In the genomic region with DNA sequence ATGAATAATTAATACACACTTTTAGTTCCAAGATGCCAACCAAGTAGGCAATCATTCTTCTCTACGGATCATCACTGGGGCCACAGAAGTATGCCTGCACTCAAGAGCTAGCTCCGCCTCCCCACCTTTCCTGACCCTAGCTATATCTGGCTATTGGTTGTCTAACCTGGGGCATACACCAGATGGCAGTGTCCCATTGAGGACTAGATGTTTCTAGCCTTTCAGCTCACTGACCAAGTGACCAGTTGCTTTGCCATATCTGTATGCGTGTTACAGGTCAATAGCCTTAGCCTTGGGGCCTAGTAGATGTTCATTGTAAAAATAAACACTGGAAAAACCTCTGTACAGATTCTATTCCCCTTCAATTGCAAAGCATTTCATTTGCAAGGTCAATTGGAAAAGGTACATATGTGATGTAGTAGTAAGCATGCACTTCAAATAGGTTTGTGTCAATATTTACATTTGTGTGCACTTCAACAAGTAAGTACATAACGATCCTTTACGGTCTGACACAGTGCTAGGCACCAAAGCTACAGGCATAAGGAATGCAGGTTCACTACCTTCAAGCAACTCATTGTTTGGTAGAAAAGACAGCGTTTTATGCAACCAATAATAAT, we compare ENCODE assay signal across 9 cellular contexts.
A peak's percentile ranks its signal among the peaks of the same experiment; 100 is the strongest.
DNase-seq lines count a peak whose midpoint lies in the region; ATAC-seq and TF ChIP-seq lines count a peak whose summit lies in the region.
"Had no signal": no experiment of that assay in that cellular context is flagged by ENCODE, and none has a peak within 500 bp of the region (broad histone marks: within the 10 kb centered on the region; RNA-seq: fewer than 3 reads in every experiment).

No MANE protein-coding gene starts in this region.

- H3K27me3 Mint-ChIP-seq in endothelial cell (ENCODE audit: unreplicated experiment) (no peaks in the 10 kb centered on the region), neural progenitor cell (ENCODE audit: insufficient read depth, low read depth) (peaks cover 2% of the 10 kb centered on the region)
- H3K27me3 Mint-ChIP-seq in CD8-positive, alpha-beta T cell (ENCODE audit: low read depth): no peaks in the 10 kb centered on the region
- no peaks in the 10 kb centered on the region for H3K27me3 Mint-ChIP-seq in activated CD4-positive, alpha-beta memory T cell treated with anti-CD3 and anti-CD28 coated beads, Interleukin-2, amount 10 ng/mL, durations not matched to agents 7 days and 5 days

- H3K36me3 ChIP-seq in neural progenitor cell: no peaks in the 10 kb centered on the region
- no peaks in the 10 kb centered on the region for H3K36me3 ChIP-seq in CD8-positive, alpha-beta T cell (ENCODE audit: insufficient read depth, low read length)

- H3K27ac Mint-ChIP-seq in endothelial cell (ENCODE audit: unreplicated experiment) (no peak overlapping the region), neural progenitor cell (no peak overlapping the region)
- H3K27ac Mint-ChIP-seq in CD8-positive, alpha-beta T cell: no peak overlapping the region
- H3K27ac Mint-ChIP-seq in activated CD4-positive, alpha-beta memory T cell treated with anti-CD3 and anti-CD28 coated beads, Interleukin-2, amount 10 ng/mL, durations not matched to agents 7 days and 5 days: no peak overlapping the region

- TF ChIP-seq CTCF in GM12873 (IDR thresholded peaks at IDR 0.05; ENCODE audit: insufficient read depth, low read depth, low read length, missing control alignments) (peak; percentile 12), endothelial cell (IDR thresholded peaks at IDR 0.05; ENCODE audit: unreplicated experiment) (peak; percentile 58), neural progenitor cell (IDR thresholded peaks at IDR 0.05) (peak; percentile 78)
- no peak for TF ChIP-seq CTCF in CD8-positive, alpha-beta T cell (IDR thresholded peaks at IDR 0.05)

- H3K4me3 Mint-ChIP-seq in endothelial cell (ENCODE audit: unreplicated experiment): no peak overlapping the region
- no peak overlapping the region for H3K4me3 Mint-ChIP-seq in neural progenitor cell
- H3K4me3 Mint-ChIP-seq in CD8-positive, alpha-beta T cell: no peak overlapping the region
- no peak overlapping the region for H3K4me3 Mint-ChIP-seq in activated CD4-positive, alpha-beta memory T cell treated with anti-CD3 and anti-CD28 coated beads, Interleukin-2, amount 10 ng/mL, durations not matched to agents 7 days and 5 days

- H3K9me3 Mint-ChIP-seq in endothelial cell (ENCODE audit: unreplicated experiment) (no peaks in the 10 kb centered on the region), neural progenitor cell (no peaks in the 10 kb centered on the region)
- no peaks in the 10 kb centered on the region for H3K9me3 Mint-ChIP-seq in CD8-positive, alpha-beta T cell
- no peaks in the 10 kb centered on the region for H3K9me3 Mint-ChIP-seq in activated CD4-positive, alpha-beta memory T cell treated with anti-CD3 and anti-CD28 coated beads, Interleukin-2, amount 10 ng/mL, durations not matched to agents 7 days and 5 days

- H2AFZ ChIP-seq in neural progenitor cell (replicated peaks): no peak overlapping the region

- H3K4me2 ChIP-seq in neural progenitor cell: no peak overlapping the region

- H3K4me1 Mint-ChIP-seq in endothelial cell (ENCODE audit: unreplicated experiment) (peaks cover 7% of the 10 kb centered on the region), neural progenitor cell (peaks cover 25% of the 10 kb centered on the region)
- no peaks in the 10 kb centered on the region for H3K4me1 Mint-ChIP-seq in CD8-positive, alpha-beta T cell (ENCODE audit: low read depth)
- no peaks in the 10 kb centered on the region for H3K4me1 Mint-ChIP-seq in activated CD4-positive, alpha-beta memory T cell treated with anti-CD3 and anti-CD28 coated beads, Interleukin-2, amount 10 ng/mL, durations not matched to agents 7 days and 5 days

- H3K9ac ChIP-seq in neural progenitor cell: no peak overlapping the region

- no peaks in the 10 kb centered on the region for H4K20me1 ChIP-seq in neural progenitor cell (ENCODE audit: low read depth)

- H3K27me3 ChIP-seq in neural progenitor cell: no peaks in the 10 kb centered on the region
- H3K27me3 ChIP-seq in CD8-positive, alpha-beta T cell (ENCODE audit: insufficient read depth, low read length): no peaks in the 10 kb centered on the region

- H3K9me3 ChIP-seq in neural progenitor cell (ENCODE audit: low read depth): no peaks in the 10 kb centered on the region
- H3K9me3 ChIP-seq in CD8-positive, alpha-beta T cell (ENCODE audit: low read length): no peaks in the 10 kb centered on the region

- H3F3A ChIP-seq in neural progenitor cell (ENCODE audit: low read depth): no peaks in the 10 kb centered on the region

- no peak overlapping the region for H3K27ac ChIP-seq in neural progenitor cell
- no peak overlapping the region for H3K27ac ChIP-seq in CD8-positive, alpha-beta T cell (ENCODE audit: low read depth, low read length)
- H3K27ac ChIP-seq: coronary artery had no signal

- CTCF ChIA-PET in CD8-positive, alpha-beta T cell (lab: Charles Lee): no interaction called here
- CTCF ChIA-PET in activated CD4-positive, alpha-beta memory T cell treated with anti-CD3 and anti-CD28 coated beads, Interleukin-2, amount 10 ng/mL, durations not matched to agents 7 days and 5 days (lab: Charles Lee): no interaction called here

- intact Hi-C loops in head of caudate nucleus (cut with DNase I): no loop called here
- intact Hi-C loops in CD8-positive, alpha-beta T cell (cut with DNase I, micrococcal nuclease): no loop called here

- H3K36me3 Mint-ChIP-seq in endothelial cell (ENCODE audit: low read depth, unreplicated experiment) (no peaks in the 10 kb centered on the region), neural progenitor cell (no peaks in the 10 kb centered on the region)
- no peaks in the 10 kb centered on the region for H3K36me3 Mint-ChIP-seq in CD8-positive, alpha-beta T cell
- H3K36me3 Mint-ChIP-seq in activated CD4-positive, alpha-beta memory T cell treated with anti-CD3 and anti-CD28 coated beads, Interleukin-2, amount 10 ng/mL, durations not matched to agents 7 days and 5 days (ENCODE audit: low read depth): no peaks in the 10 kb centered on the region

- POLR2A ChIA-PET in CD8-positive, alpha-beta T cell (lab: Charles Lee): no interaction called here
- POLR2A ChIA-PET in activated CD4-positive, alpha-beta memory T cell treated with anti-CD3 and anti-CD28 coated beads, Interleukin-2, amount 10 ng/mL, durations not matched to agents 7 days and 5 days (lab: Charles Lee): no interaction called here

- no peaks in the 10 kb centered on the region for H3K79me2 ChIP-seq in neural progenitor cell (ENCODE audit: low read depth)

- peak; percentile 22 for DNase-seq in NCI-H2029 (lab: John Stamatoyannopoulos, UW)
- DNase-seq in endothelial cell (ENCODE audit: low spot score): peak; percentile 45
- peak; percentile 80 for DNase-seq in neural progenitor cell (ENCODE audit: low spot score)
- DNase-seq in head of caudate nucleus: no peak
- DNase-seq in CD8-positive, alpha-beta T cell: no peak
- DNase-seq in activated CD4-positive, alpha-beta memory T cell treated with anti-CD3 and anti-CD28 coated beads, Interleukin-2, amount 10 ng/mL, durations not matched to agents 7 days and 5 days: no peak
- DNase-seq: stimulated activated CD4-positive, alpha-beta T cell treated with anti-CD3 and anti-CD28 coated beads, Interleukin-4, amount 100 ng/mL, for 4 hours had no signal

- no peak overlapping the region for H3K4me3 ChIP-seq in neural progenitor cell
- H3K4me3 ChIP-seq in CD8-positive, alpha-beta T cell (ENCODE audit: low read depth, low read length): no peak overlapping the region
- H3K4me3 ChIP-seq: coronary artery had no signal

- ATAC-seq in CD8-positive, alpha-beta T cell: no peak

- peaks cover 9% of the 10 kb centered on the region for H3K4me1 ChIP-seq in neural progenitor cell
- H3K4me1 ChIP-seq in CD8-positive, alpha-beta T cell (ENCODE audit: insufficient read depth, low read length): no peaks in the 10 kb centered on the region

Comparison
In these comparisons a context has a peak if more than half of its experiments do, and no peak if none do; other contexts are left out.
1. DNase-seq: peak in NCI-H2029 (single experiment), endothelial cell (single experiment) and neural progenitor cell (single experiment); none in head of caudate nucleus (0 of 42), CD8-positive, alpha-beta T cell (0 of 7) and activated CD4-positive, alpha-beta memory T cell treated with anti-CD3 and anti-CD28 coated beads, Interleukin-2, amount 10 ng/mL, durations not matched to agents 7 days and 5 days (single experiment).